Comparison of ENCODE assay signal across 9 cellular contexts in the genomic region with DNA sequence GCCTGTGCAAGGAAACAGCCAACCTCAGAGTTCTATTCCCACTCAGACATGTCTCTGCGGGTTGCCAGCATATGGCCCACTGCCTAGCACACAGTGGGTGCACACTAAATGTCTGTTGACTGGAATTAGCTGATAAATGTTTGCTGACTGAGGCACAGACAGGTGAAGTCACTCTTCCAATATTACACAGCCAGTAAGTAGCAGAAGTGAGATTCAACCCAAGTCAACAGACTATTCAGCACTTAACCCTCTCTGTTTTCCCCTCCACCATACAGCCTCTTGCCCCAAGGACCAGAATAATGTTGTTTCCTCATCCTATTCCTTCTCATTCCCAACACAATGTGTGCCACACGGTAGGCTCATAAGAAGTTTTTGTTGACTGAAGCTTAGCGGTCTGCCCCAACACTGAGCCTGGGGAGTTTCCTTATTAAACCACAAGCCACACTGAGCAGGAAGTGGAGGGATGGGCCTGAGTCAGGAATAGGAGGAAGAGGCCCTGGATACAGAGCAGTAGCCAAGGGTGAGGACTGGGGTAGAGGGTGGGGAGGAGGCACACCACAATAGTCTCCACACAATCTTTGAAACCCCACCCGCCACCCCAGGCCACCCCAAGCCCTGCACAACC. TPM values are rescaled to one million over a fixed set of nuclear protein-coding genes. Genes with fewer than 3 reads are reported as not detected.
A peak's percentile ranks its signal among the peaks of the same experiment; 100 is the strongest.
DNase-seq lines count a peak whose midpoint lies in the region; ATAC-seq, FAIRE-seq and TF ChIP-seq lines count a peak whose summit lies in the region.
"Had no signal": no experiment of that assay in that cellular context is flagged by ENCODE, and none has a peak within 500 bp of the region (broad histone marks: within the 10 kb centered on the region; RNA-seq: fewer than 3 reads in every experiment).

No MANE protein-coding gene starts in this region.

- no peak overlapping the region for H3K4me3 ChIP-seq in bronchial epithelial cell (ENCODE audit: low read depth, low read length)
- H3K4me3 ChIP-seq in small intestine (ENCODE audit: low read depth in 1 of 2, low read length in 2 of 2), result no peak overlapping the region

- no peaks in the 10 kb centered on the region for H3K27me3 Mint-ChIP-seq in activated CD8-positive, alpha-beta memory T cell treated with anti-CD3 and anti-CD28 coated beads, Interleukin-2, amount 10 ng/mL, durations not matched to agents 7 days and 5 days

- H3K4me1 Mint-ChIP-seq in activated CD8-positive, alpha-beta memory T cell treated with anti-CD3 and anti-CD28 coated beads, Interleukin-2, amount 10 ng/mL, durations not matched to agents 7 days and 5 days, result peaks cover 62% of the 10 kb centered on the region

- DNase-seq in activated CD8-positive, alpha-beta memory T cell treated with anti-CD3 and anti-CD28 coated beads, Interleukin-2, amount 10 ng/mL, durations not matched to agents 7 days and 5 days, result peak; percentile 70
- DNase-seq in activated CD8-positive, alpha-beta memory T cell treated with anti-CD3 and anti-CD28 coated beads for 24 hours, result no peak
- DNase-seq in NOMO-1 (lab: John Stamatoyannopoulos, UW; ENCODE audit: unreplicated experiment in 2 of 2), result peak; percentile 49 to 56
- peak; percentile 80 for DNase-seq in bronchial epithelial cell (ENCODE audit: low read depth)
- DNase-seq in small intestine, result peak; percentile 37
- no peak for DNase-seq in SHP77 (lab: John Stamatoyannopoulos, UW)
- no peak for DNase-seq in HuH-7.5 (ENCODE audit: low spot score)
- DNase-seq: SK-N-SH had no signal

- peaks cover 7% of the 10 kb centered on the region for H3K36me3 Mint-ChIP-seq in activated CD8-positive, alpha-beta memory T cell treated with anti-CD3 and anti-CD28 coated beads, Interleukin-2, amount 10 ng/mL, durations not matched to agents 7 days and 5 days

- CTCF ChIA-PET in activated CD8-positive, alpha-beta memory T cell treated with anti-CD3 and anti-CD28 coated beads, Interleukin-2, amount 10 ng/mL, durations not matched to agents 7 days and 5 days (lab: Charles Lee), result interaction anchor here (1.0 to 12.3 kb wide), 6 partner anchors 9 to 83 kb away, joined by 3 to 131 read pairs (median 4); no protein-coding TSS in a partner anchor

- ATAC-seq in activated CD8-positive, alpha-beta memory T cell treated with anti-CD3 and anti-CD28 coated beads, Interleukin-2, amount 10 ng/mL, durations not matched to agents 7 days and 5 days, result peak; percentile 67
- no peak for ATAC-seq in GM19328 (IDR thresholded peaks at IDR 0.05; ENCODE audit: unreplicated experiment)

- H3K27me3 ChIP-seq in bronchial epithelial cell (ENCODE audit: control insufficient read depth, insufficient read depth, low read length) (no peaks in the 10 kb centered on the region), small intestine (ENCODE audit: control insufficient read depth in 2 of 2, insufficient read depth in 2 of 2, low read length in 2 of 2) (no peaks in the 10 kb centered on the region)

- no peaks in the 10 kb centered on the region for H3K9me3 Mint-ChIP-seq in activated CD8-positive, alpha-beta memory T cell treated with anti-CD3 and anti-CD28 coated beads, Interleukin-2, amount 10 ng/mL, durations not matched to agents 7 days and 5 days (ENCODE audit: low read depth)

- H3K36me3 ChIP-seq in bronchial epithelial cell (ENCODE audit: control insufficient read depth, insufficient read depth, low read length), result no peaks in the 10 kb centered on the region
- H3K36me3 ChIP-seq in small intestine (ENCODE audit: control insufficient read depth in 2 of 2, insufficient read depth in 2 of 2, low read length in 2 of 2), result no peaks in the 10 kb centered on the region

- no peaks in the 10 kb centered on the region for H3K9me3 ChIP-seq in small intestine (ENCODE audit: control insufficient read depth, low read depth)
- H3K9me3 ChIP-seq: SK-N-SH had no signal

- peak; percentile 40 for FAIRE-seq in bronchial epithelial cell (lab: Jason Lieb, UNC)
- no peak for FAIRE-seq in small intestine (lab: Jason Lieb, UNC)

- H3K27ac Mint-ChIP-seq in activated CD8-positive, alpha-beta memory T cell treated with anti-CD3 and anti-CD28 coated beads, Interleukin-2, amount 10 ng/mL, durations not matched to agents 7 days and 5 days, result peak overlapping the region; percentile 75

- H3K27ac ChIP-seq in small intestine (ENCODE audit: low read depth in 1 of 2, low read length in 1 of 2), result no peak overlapping the region

- peaks cover 3 to 8% of the 10 kb centered on the region in 2 donors for H3K4me1 ChIP-seq in small intestine (ENCODE audit: control insufficient read depth in 2 of 2, insufficient read depth in 1 of 2, low read depth in 1 of 2, low read length in 1 of 2)

- 64 to 71% (median 64%) methylated on average over 4 of the region's 4 CpGs for WGBS in small intestine, 3 donors

- no peak for TF ChIP-seq CTCF in bronchial epithelial cell (IDR thresholded peaks at IDR 0.05; ENCODE audit: insufficient read depth, low read length, severe bottlenecking)

- H3K4me3 Mint-ChIP-seq in activated CD8-positive, alpha-beta memory T cell treated with anti-CD3 and anti-CD28 coated beads, Interleukin-2, amount 10 ng/mL, durations not matched to agents 7 days and 5 days, result peak overlapping the region; percentile 7

RNA-seq across cellular contexts. Expression of a gene that starts 15.7 kb away (rescaled TPM):
- 100 to 1,000 TPM; 247 to 260 TPM for total RNA-seq in activated CD8-positive, alpha-beta memory T cell treated with anti-CD3 and anti-CD28 coated beads, Interleukin-2, amount 10 ng/mL, durations not matched to agents 7 days and 5 days
- 0.13 TPM in 1 of 2 replicates, not detected in the other for total RNA-seq in bronchial epithelial cell
- 1 to 10 TPM; 1.1 to 9.3 (median 4.3) TPM for polyA plus RNA-seq in small intestine
- polyA plus RNA-seq: SK-N-SH had no signal

RNA-seq across cellular contexts. Expression of a gene that starts 41.3 kb away (rescaled TPM):
- 1 to 10 TPM; 1.7 to 2.0 TPM for total RNA-seq in activated CD8-positive, alpha-beta memory T cell treated with anti-CD3 and anti-CD28 coated beads, Interleukin-2, amount 10 ng/mL, durations not matched to agents 7 days and 5 days
- total RNA-seq in bronchial epithelial cell, result 0.53 and 11.5 TPM in 2 replicates
- under 1 TPM in 1 of 3 donors, not detected in 2; 0.18 TPM for polyA plus RNA-seq in small intestine
- polyA plus RNA-seq: SK-N-SH had no signal

Comparison
In these comparisons a context has a peak if more than half of its experiments do, and no peak if none do; other contexts are left out.
1. DNase-seq: peak in activated CD8-positive, alpha-beta memory T cell treated with anti-CD3 and anti-CD28 coated beads, Interleukin-2, amount 10 ng/mL, durations not matched to agents 7 days and 5 days (single experiment), NOMO-1 (2 of 2), bronchial epithelial cell (single experiment) and small intestine (single experiment); none in activated CD8-positive, alpha-beta memory T cell treated with anti-CD3 and anti-CD28 coated beads for 24 hours (single experiment), SHP77 (0 of 2) and HuH-7.5 (single experiment).
2. RNA of a gene that starts 15.7 kb away (total RNA-seq): 247 to 260 TPM in activated CD8-positive, alpha-beta memory T cell treated with anti-CD3 and anti-CD28 coated beads, Interleukin-2, amount 10 ng/mL, durations not matched to agents 7 days and 5 days; 0.13 TPM in bronchial epithelial cell; every median in the first group is over 100 times any median in the second.